Comparison of ENCODE assay signal across 17 cellular contexts in the genomic region with DNA sequence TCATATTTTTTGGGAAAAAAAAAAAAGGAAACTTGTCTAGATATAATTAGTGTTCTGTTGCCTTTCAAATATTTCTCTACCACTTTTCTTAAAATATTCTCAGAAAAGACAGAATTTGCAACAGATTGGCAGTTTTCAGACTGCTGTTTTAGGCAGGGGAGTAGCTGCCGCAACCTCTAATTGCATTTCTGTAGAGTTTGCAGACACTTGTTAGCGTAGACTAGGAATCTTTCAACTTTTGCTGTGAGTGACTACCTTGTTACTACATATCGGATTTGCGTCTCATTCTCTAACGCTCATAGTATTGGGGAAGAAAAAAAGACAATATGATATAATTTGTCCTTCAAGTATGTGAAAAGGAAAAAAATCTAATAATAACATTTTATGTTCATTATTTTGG. TPM values are rescaled to one million over a fixed set of nuclear protein-coding genes. Genes with fewer than 3 reads are reported as not detected.
DNase-seq lines count a peak whose midpoint lies in the region; ATAC-seq and TF ChIP-seq lines count a peak whose summit lies in the region.
"Had no signal": no experiment of that assay in that cellular context is flagged by ENCODE, and none has a peak within 500 bp of the region (broad histone marks: within the 10 kb centered on the region; RNA-seq: fewer than 3 reads in every experiment).

No MANE protein-coding gene starts in this region.

- H3K27me3 ChIP-seq in DOHH2 (ENCODE audit: control insufficient read depth, low read length) = no peaks in the 10 kb centered on the region

- no peaks in the 10 kb centered on the region for H3K27me3 Mint-ChIP-seq in T-helper 1 cell treated with Interleukin-12 subunit alpha and Interleukin-12 subunit beta and Interleukin-4 antibody, amounts not matched to agents 30 μg/mL and 1 μg/mL, for 36 hours (ENCODE audit: low read depth)
- H3K27me3 Mint-ChIP-seq in activated naive CD8-positive, alpha-beta T cell = no peaks in the 10 kb centered on the region
- H3K27me3 Mint-ChIP-seq in natural killer cell treated with Interleukin-12 subunit alpha and Interleukin-12 subunit beta and Interleukin-15 and Interleukin-18, amount 100 ng/mL, for 72 hours = no peaks in the 10 kb centered on the region

- peaks cover 7% of the 10 kb centered on the region; the same call in 1 of the 2 replicates for H3F3A ChIP-seq in DOHH2 (ENCODE audit: control insufficient read depth, insufficient read depth)

- H3K9me3 Mint-ChIP-seq in T-helper 1 cell treated with Interleukin-12 subunit alpha and Interleukin-12 subunit beta and Interleukin-4 antibody, amounts not matched to agents 30 μg/mL and 1 μg/mL, for 36 hours = no peaks in the 10 kb centered on the region
- no peaks in the 10 kb centered on the region for H3K9me3 Mint-ChIP-seq in activated naive CD8-positive, alpha-beta T cell (ENCODE audit: low read depth)
- H3K9me3 Mint-ChIP-seq in natural killer cell treated with Interleukin-12 subunit alpha and Interleukin-12 subunit beta and Interleukin-15 and Interleukin-18, amount 100 ng/mL, for 72 hours = no peaks in the 10 kb centered on the region
- H3K9me3 Mint-ChIP-seq: CD14-positive monocyte, nephron progenitor cell had no signal

- H3K9me3 ChIP-seq in DOHH2 (ENCODE audit: control insufficient read depth, insufficient read depth, low read length) = no peaks in the 10 kb centered on the region
- H3K9me3 ChIP-seq: thoracic aorta had no signal

- peak overlapping the region; percentile 77 for H3K27ac Mint-ChIP-seq in T-helper 1 cell treated with Interleukin-12 subunit alpha and Interleukin-12 subunit beta and Interleukin-4 antibody, amounts not matched to agents 30 μg/mL and 1 μg/mL, for 36 hours
- peak overlapping the region; percentile 96 for H3K27ac Mint-ChIP-seq in activated naive CD8-positive, alpha-beta T cell
- H3K27ac Mint-ChIP-seq in natural killer cell treated with Interleukin-12 subunit alpha and Interleukin-12 subunit beta and Interleukin-15 and Interleukin-18, amount 100 ng/mL, for 72 hours = peak overlapping the region; percentile 80 to 99
- H3K27ac Mint-ChIP-seq: nephron progenitor cell had no signal

- H3K4me1 ChIP-seq in DOHH2 (ENCODE audit: control insufficient read depth, low read length) = peaks cover 85% of the 10 kb centered on the region

- H3K27ac ChIP-seq in DOHH2 (ENCODE audit: low read depth, low read length) = no peak overlapping the region
- H3K27ac ChIP-seq: 22Rv1 had no signal

- peaks cover 7% of the 10 kb centered on the region for H4K20me1 ChIP-seq in DOHH2 (ENCODE audit: control insufficient read depth, insufficient read depth, low read depth, low read length)

- H3K4me3 Mint-ChIP-seq in T-helper 1 cell treated with Interleukin-12 subunit alpha and Interleukin-12 subunit beta and Interleukin-4 antibody, amounts not matched to agents 30 μg/mL and 1 μg/mL, for 36 hours = peak overlapping the region; percentile 80
- peak overlapping the region; percentile 82 for H3K4me3 Mint-ChIP-seq in activated naive CD8-positive, alpha-beta T cell
- H3K4me3 Mint-ChIP-seq in natural killer cell treated with Interleukin-12 subunit alpha and Interleukin-12 subunit beta and Interleukin-15 and Interleukin-18, amount 100 ng/mL, for 72 hours = peak overlapping the region; percentile 54
- H3K4me3 Mint-ChIP-seq: CD14-positive monocyte, nephron progenitor cell had no signal

- H3K4me2 ChIP-seq in DOHH2 (ENCODE audit: low read length) = peak overlapping the region; percentile 18; the same call in 1 of the 2 replicates

- no peak for DNase-seq in T-helper 1 cell
- DNase-seq in natural killer cell treated with Interleukin-12 subunit alpha and Interleukin-12 subunit beta and Interleukin-15 and Interleukin-18, amount 100 ng/mL, for 72 hours (ENCODE audit: low spot score) = no peak
- no peak for DNase-seq in putamen (ENCODE audit: low spot score)
- no peak for DNase-seq in midbrain (lab: John Stamatoyannopoulos, UW)
- DNase-seq: amygdala, Kasumi-1, NCI-H1694, nephron progenitor cell, OCI-M1 had no signal

- H3K36me3 Mint-ChIP-seq in T-helper 1 cell treated with Interleukin-12 subunit alpha and Interleukin-12 subunit beta and Interleukin-4 antibody, amounts not matched to agents 30 μg/mL and 1 μg/mL, for 36 hours (ENCODE audit: low read depth) = peaks cover 29% of the 10 kb centered on the region
- H3K36me3 Mint-ChIP-seq in activated naive CD8-positive, alpha-beta T cell = peaks cover 37% of the 10 kb centered on the region
- H3K36me3 Mint-ChIP-seq in natural killer cell treated with Interleukin-12 subunit alpha and Interleukin-12 subunit beta and Interleukin-15 and Interleukin-18, amount 100 ng/mL, for 72 hours = peaks cover 30% of the 10 kb centered on the region

- H3K4me1 Mint-ChIP-seq in T-helper 1 cell treated with Interleukin-12 subunit alpha and Interleukin-12 subunit beta and Interleukin-4 antibody, amounts not matched to agents 30 μg/mL and 1 μg/mL, for 36 hours (ENCODE audit: low read depth) = peaks cover 85% of the 10 kb centered on the region
- H3K4me1 Mint-ChIP-seq in activated naive CD8-positive, alpha-beta T cell (ENCODE audit: low read depth) = peaks cover 94% of the 10 kb centered on the region
- peaks cover 72 to 93% of the 10 kb centered on the region in 2 donors for H3K4me1 Mint-ChIP-seq in natural killer cell treated with Interleukin-12 subunit alpha and Interleukin-12 subunit beta and Interleukin-15 and Interleukin-18, amount 100 ng/mL, for 72 hours (ENCODE audit: low read depth in 2 of 2)
- H3K4me1 Mint-ChIP-seq: nephron progenitor cell had no signal

- no peaks in the 10 kb centered on the region for H3K9me2 ChIP-seq in DOHH2 (replicated peaks; ENCODE audit: control insufficient read depth, low read length)

- H3K4me3 ChIP-seq in DOHH2 (ENCODE audit: low read length) = no peak overlapping the region

- H3K36me3 ChIP-seq in DOHH2 (ENCODE audit: control insufficient read depth, low read length) = no peaks in the 10 kb centered on the region; the same call in 1 of the 2 replicates
- H3K36me3 ChIP-seq: thoracic aorta had no signal

- no peak for TF ChIP-seq CTCF in DOHH2 (IDR thresholded peaks at IDR 0.05; ENCODE audit: low read depth, low read length, poor library complexity, severe bottlenecking)

- no peak for ATAC-seq in natural killer cell treated with Interleukin-12 subunit alpha and Interleukin-12 subunit beta and Interleukin-15 and Interleukin-18, amount 100 ng/mL, for 72 hours
- ATAC-seq in GM21423 (IDR thresholded peaks at IDR 0.05; ENCODE audit: unreplicated experiment) = no peak
- ATAC-seq: left lobe of liver had no signal

- H3K79me2 ChIP-seq in DOHH2 (ENCODE audit: control insufficient read depth, low read length) = peaks cover 92% of the 10 kb centered on the region

RNA-seq across cellular contexts. Expression of gene TGFBR2, which starts 10.7 kb away (rescaled TPM):
- total RNA-seq in natural killer cell treated with Interleukin-12 subunit alpha and Interleukin-12 subunit beta and Interleukin-15 and Interleukin-18, amount 100 ng/mL, for 72 hours = 10 to 100 TPM; 37.3 to 38.6 TPM
